11 cellular contexts compared by ENCODE assay signal in the genomic region with DNA sequence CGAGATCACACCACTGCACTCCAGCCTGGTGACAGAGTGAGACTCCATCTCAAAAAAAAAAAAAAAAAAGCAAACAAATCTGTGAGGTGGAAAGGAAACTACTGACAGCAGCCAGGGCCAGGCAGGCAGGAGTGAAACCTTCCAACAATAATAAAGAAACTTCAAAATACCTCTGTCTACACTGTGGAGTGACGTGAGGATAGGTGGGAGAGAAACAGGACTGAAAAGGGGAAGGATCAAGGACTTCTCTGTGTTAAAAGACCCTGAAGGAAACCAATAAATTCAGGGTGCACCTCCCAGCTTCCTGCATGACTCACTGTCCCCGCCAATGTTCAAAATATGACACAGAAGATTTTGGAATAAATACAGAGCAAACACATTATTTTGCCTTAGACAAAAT.
DNase-seq lines count a peak whose midpoint lies in the region; ATAC-seq lines count a peak whose summit lies in the region.
"Had no signal": no experiment of that assay in that cellular context is flagged by ENCODE, and none has a peak within 500 bp of the region (broad histone marks: within the 10 kb centered on the region; RNA-seq: fewer than 3 reads in every experiment).

No MANE protein-coding gene starts in this region.

- no peak overlapping the region for H3K27ac ChIP-seq in neuronal stem cell (replicated peaks; ENCODE audit: low read length)
- H3K27ac ChIP-seq: coronary artery had no signal

- H3K9ac ChIP-seq in neuronal stem cell (ENCODE audit: low read depth, low read length, poor library complexity) = no peak overlapping the region

- no peak overlapping the region for H3K4ac ChIP-seq in neuronal stem cell (ENCODE audit: low read length)

- H2BK5ac ChIP-seq in neuronal stem cell (ENCODE audit: low read length) = no peak overlapping the region

- H2BK12ac ChIP-seq in neuronal stem cell (ENCODE audit: low read length) = no peak overlapping the region

- no peak for ATAC-seq in HG02759 (IDR thresholded peaks at IDR 0.05; ENCODE audit: unreplicated experiment)
- ATAC-seq: natural killer cell had no signal

- peaks cover 38% of the 10 kb centered on the region for H3K4me1 Mint-ChIP-seq in activated T-helper 1 cell treated with anti-CD3 and anti-CD28 coated beads, Interleukin-12 subunit alpha, Interleukin-12 subunit beta, Interleukin-2, Interleukin-4 antibody, amounts not matched to agents 30 ng/mL and 10 ng/mL and 1 ng/mL, durations not matched to agents 14 hours and 24 hours and 36 hours (ENCODE audit: low read depth)
- H3K4me1 Mint-ChIP-seq: natural killer cell had no signal

- H3K27me3 Mint-ChIP-seq in activated T-helper 1 cell treated with anti-CD3 and anti-CD28 coated beads, Interleukin-12 subunit alpha, Interleukin-12 subunit beta, Interleukin-2, Interleukin-4 antibody, amounts not matched to agents 30 ng/mL and 10 ng/mL and 1 ng/mL, durations not matched to agents 14 hours and 24 hours and 36 hours (ENCODE audit: insufficient read depth) = peaks cover 27% of the 10 kb centered on the region

- no peak overlapping the region for H2BK120ac ChIP-seq in neuronal stem cell (ENCODE audit: low read depth, low read length)

- H2AFZ ChIP-seq in neuronal stem cell (ENCODE audit: low read length) = no peak overlapping the region

- peak overlapping the region; percentile 70 for H3K27ac Mint-ChIP-seq in activated T-helper 1 cell treated with anti-CD3 and anti-CD28 coated beads, Interleukin-12 subunit alpha, Interleukin-12 subunit beta, Interleukin-2, Interleukin-4 antibody, amounts not matched to agents 30 ng/mL and 10 ng/mL and 1 ng/mL, durations not matched to agents 14 hours and 24 hours and 36 hours
- H3K27ac Mint-ChIP-seq: natural killer cell had no signal

- no peak overlapping the region for H4K8ac ChIP-seq in neuronal stem cell (ENCODE audit: low read depth, low read length)

- H3K14ac ChIP-seq in neuronal stem cell (ENCODE audit: low read length) = no peak overlapping the region

- H3K36me3 Mint-ChIP-seq in activated T-helper 1 cell treated with anti-CD3 and anti-CD28 coated beads, Interleukin-12 subunit alpha, Interleukin-12 subunit beta, Interleukin-2, Interleukin-4 antibody, amounts not matched to agents 30 ng/mL and 10 ng/mL and 1 ng/mL, durations not matched to agents 14 hours and 24 hours and 36 hours (ENCODE audit: low read depth) = no peaks in the 10 kb centered on the region
- H3K36me3 Mint-ChIP-seq: natural killer cell had no signal

- H3K23ac ChIP-seq in neuronal stem cell (ENCODE audit: low read depth, low read length, poor library complexity) = no peak overlapping the region

- H2BK15ac ChIP-seq in neuronal stem cell (ENCODE audit: low read length) = no peak overlapping the region

- no peaks in the 10 kb centered on the region for H3K9me3 Mint-ChIP-seq in activated T-helper 1 cell treated with anti-CD3 and anti-CD28 coated beads, Interleukin-12 subunit alpha, Interleukin-12 subunit beta, Interleukin-2, Interleukin-4 antibody, amounts not matched to agents 30 ng/mL and 10 ng/mL and 1 ng/mL, durations not matched to agents 14 hours and 24 hours and 36 hours
- H3K9me3 Mint-ChIP-seq: natural killer cell had no signal

- H3K9me3 ChIP-seq in neuronal stem cell (replicated peaks in 1 of 2; ENCODE audit: control insufficient read depth in 2 of 2, insufficient read depth in 1 of 2, low read depth in 1 of 2, low read length in 2 of 2) = no peaks in the 10 kb centered on the region

- H3K79me1 ChIP-seq in neuronal stem cell (ENCODE audit: low read depth, low read length) = no peaks in the 10 kb centered on the region

- H3K27me3 ChIP-seq in neuronal stem cell (ENCODE audit: control insufficient read depth in 3 of 3, insufficient read depth in 3 of 3, low read depth in 1 of 3, low read length in 3 of 3) = no peaks in the 10 kb centered on the region

- H2AK5ac ChIP-seq in neuronal stem cell (ENCODE audit: low read depth, low read length) = no peak overlapping the region

- no peak overlapping the region for H3K4me2 ChIP-seq in neuronal stem cell (ENCODE audit: insufficient read depth, low read length, poor library complexity, severe bottlenecking)

- intact Hi-C loops in activated T-helper 1 cell treated with anti-CD3 and anti-CD28 coated beads, Interleukin-12 subunit alpha, Interleukin-12 subunit beta, Interleukin-2, Interleukin-4 antibody, amounts not matched to agents 30 ng/mL and 10 ng/mL and 1 ng/mL, durations not matched to agents 14 hours and 24 hours and 36 hours (cut with micrococcal nuclease) = no loop called here
- intact Hi-C loops in posterior vena cava (cut with DNase I) = loop anchor here in 1 of 2 donors (5.0 kb wide), 1 partner anchor 1426 kb away; no protein-coding TSS in a partner anchor

- no peaks in the 10 kb centered on the region for H3K4me1 ChIP-seq in neuronal stem cell (ENCODE audit: control insufficient read depth in 2 of 2, insufficient read depth in 1 of 2, low read depth in 1 of 2, low read length in 2 of 2)

- no peak overlapping the region for H3K4me3 ChIP-seq in neuronal stem cell (ENCODE audit: low read length in 2 of 2)
- H3K4me3 ChIP-seq: coronary artery had no signal

- H3K4me3 Mint-ChIP-seq in activated T-helper 1 cell treated with anti-CD3 and anti-CD28 coated beads, Interleukin-12 subunit alpha, Interleukin-12 subunit beta, Interleukin-2, Interleukin-4 antibody, amounts not matched to agents 30 ng/mL and 10 ng/mL and 1 ng/mL, durations not matched to agents 14 hours and 24 hours and 36 hours = peak overlapping the region; percentile 31
- H3K4me3 Mint-ChIP-seq: natural killer cell had no signal

- H4K91ac ChIP-seq in neuronal stem cell (ENCODE audit: low read depth, low read length, poor library complexity) = no peak overlapping the region

- peaks cover 16 to 97% of the 10 kb centered on the region in 2 donors for H3K36me3 ChIP-seq in neuronal stem cell (replicated peaks in 1 of 2; ENCODE audit: control insufficient read depth in 2 of 2, insufficient read depth in 2 of 2, low read length in 2 of 2)

- H3K18ac ChIP-seq in neuronal stem cell (ENCODE audit: low read length) = no peak overlapping the region

- DNase-seq in stimulated activated naive CD4-positive, alpha-beta T cell (lab: John Stamatoyannopoulos, UW) = peak in 4 of 6 experiments; percentile 4 to 15 (median 12)
- DNase-seq in stimulated activated naive CD4-positive, alpha-beta T cell treated with Interleukin-2 at 50 U/mL for 16 hours (lab: John Stamatoyannopoulos, UW) = no peak
- DNase-seq in MV-4-11 (lab: John Stamatoyannopoulos, UW) = peak; percentile 27
- DNase-seq in activated T-helper 1 cell treated with anti-CD3 and anti-CD28 coated beads, Interleukin-12 subunit alpha, Interleukin-12 subunit beta, Interleukin-2, Interleukin-4 antibody, amounts not matched to agents 30 ng/mL and 10 ng/mL and 1 ng/mL, durations not matched to agents 14 hours and 24 hours and 36 hours (ENCODE audit: low spot score) = no peak
- DNase-seq in neuronal stem cell (ENCODE audit: low spot score) = no peak
- DNase-seq in posterior vena cava (ENCODE audit: low spot score) = no peak
- no peak for DNase-seq in AG08396 (ENCODE audit: low spot score)
- DNase-seq: natural killer cell, NCI-H146 had no signal

- WGBS in neuronal stem cell (ENCODE audit: extremely low coverage in 2 of 2, insufficient read length in 2 of 2, insufficient replicate concordance in 1 of 2), 2 donors = no CpG with 5 or more reads among the region's 3 CpGs

Comparison
In these comparisons a context has a peak if more than half of its experiments do, and no peak if none do; other contexts are left out.
1. DNase-seq: peak in stimulated activated naive CD4-positive, alpha-beta T cell (4 of 6) and MV-4-11 (single experiment); none in stimulated activated naive CD4-positive, alpha-beta T cell treated with Interleukin-2 at 50 U/mL for 16 hours (single experiment), activated T-helper 1 cell treated with anti-CD3 and anti-CD28 coated beads, Interleukin-12 subunit alpha, Interleukin-12 subunit beta, Interleukin-2, Interleukin-4 antibody, amounts not matched to agents 30 ng/mL and 10 ng/mL and 1 ng/mL, durations not matched to agents 14 hours and 24 hours and 36 hours (single experiment), neuronal stem cell (single experiment), posterior vena cava (single experiment) and AG08396 (single experiment).